ENCODE assay signal across 8 cellular contexts in genomic region chr16:30557950-30558788, GRCh38. TPM values are rescaled to one million over a fixed set of nuclear protein-coding genes. Genes with fewer than 3 reads are reported as not detected.
DNase-seq lines count a peak whose midpoint lies in the region; ATAC-seq, FAIRE-seq and TF ChIP-seq lines count a peak whose summit lies in the region.

Gene ZNF764, minus strand, starts transcription at chr16:30558374. Its CDS starts 192 bp downstream, at chr16:30558182.

- TF ChIP-seq POLR2A in GM12891 (IDR thresholded peaks at IDR 0.05; ENCODE audit: low read depth, low read length) (peak; percentile 64; the same call in 1 of the 2 replicates), adrenal gland (IDR thresholded peaks at IDR 0.05) (peak; percentile 37 to 70), heart left ventricle (IDR thresholded peaks at IDR 0.05) (peak in 1 of 2 donors; percentile 58)

- H3K4me3 ChIP-seq in adrenal gland (peak within 1 kb of the TSS; percentile 83 to 91 (median 88)), heart left ventricle (peak within 1 kb of the TSS; percentile 63 to 98 (median 77)), upper lobe of right lung (peak within 1 kb of the TSS; percentile 91)

- FAIRE-seq in GM12891 (lab: Jason Lieb, UNC): peak; percentile 93

- H3K36me3 ChIP-seq in adrenal gland (replicated peaks in 1 of 2) (peaks cover 0 to 29% of the 10 kb centered on the region in 2 donors), heart left ventricle (peaks cover 0 to 31% (median 21%) of the 10 kb centered on the region in 9 donors), upper lobe of right lung (peaks cover 26% of the 10 kb centered on the region)

- ATAC-seq in HG02840 (IDR thresholded peaks at IDR 0.05; ENCODE audit: low FRiP score, unreplicated experiment): peak; percentile 75
- peak; percentile 96 to 98 (median 98) for ATAC-seq in heart left ventricle
- ATAC-seq in upper lobe of right lung: peak; percentile 97

- H3K9me3 ChIP-seq in adrenal gland (replicated peaks in 1 of 3): no peaks in the 10 kb centered on the region
- H3K9me3 ChIP-seq in heart left ventricle: no peaks in the 10 kb centered on the region
- no peaks in the 10 kb centered on the region for H3K9me3 ChIP-seq in upper lobe of right lung

- H3K27me3 ChIP-seq in adrenal gland: no peaks in the 10 kb centered on the region
- H3K27me3 ChIP-seq in heart left ventricle: no peaks in the 10 kb centered on the region
- H3K27me3 ChIP-seq in upper lobe of right lung: no peaks in the 10 kb centered on the region

- peaks cover 14 to 20% of the 10 kb centered on the region in 2 donors for H3K4me1 ChIP-seq in adrenal gland (replicated peaks in 1 of 2)
- peaks cover 0 to 67% (median 31%) of the 10 kb centered on the region in 12 donors for H3K4me1 ChIP-seq in heart left ventricle
- H3K4me1 ChIP-seq in upper lobe of right lung: peaks cover 8% of the 10 kb centered on the region

- WGBS in adrenal gland, 4 donors: 0% methylated on average over 8 to 75 of the region's 75 CpGs
- 0 to 1% (median 0%) methylated on average over 43 to 75 of the region's 75 CpGs for WGBS in heart left ventricle, 4 donors

- intact Hi-C loops in adrenal gland (cut with DNase I): no loop called here
- intact Hi-C loops in heart left ventricle (cut with DNase I): loop anchor here (1.0 to 2.0 kb wide), 7 partner anchors 15 to 92 kb away; partner anchors contain the start of genes ZNF747 (in 6 of the 10), PRR14 (in 1 of the 10) and ZNF785 (in 1 of the 10)
- intact Hi-C loops in posterior cingulate gyrus (cut with DNase I): loop anchor here (1.0 to 2.0 kb wide), 3 partner anchors 14 to 31 kb away; partner anchors contain the start of gene ZNF768
- intact Hi-C loops in upper lobe of right lung (cut with DNase I): no loop called here

- DNase-seq in GM12891 (ENCODE audit: insufficient read length, low spot score) (peak; percentile 92), NCI-H146 (lab: John Stamatoyannopoulos, UW) (peak; percentile 99), T-helper 1 cell (peak; percentile 92 to 98 (median 95)), adrenal gland (peak; percentile 98 to 99 (median 99)), heart left ventricle (peak; percentile 98 to 99 (median 98)), posterior cingulate gyrus (peak; percentile 98 to 100 (median 98)), upper lobe of right lung (peak; percentile 98)

- H3K27ac ChIP-seq in adrenal gland: peak within 1 kb of the TSS; percentile 93 to 97 (median 96)
- peak within 1 kb of the TSS; percentile 86 to 99 (median 94) for H3K27ac ChIP-seq in heart left ventricle
- H3K27ac ChIP-seq in upper lobe of right lung: peak within 1 kb of the TSS; percentile 94

- TF ChIP-seq CTCF in adrenal gland (IDR thresholded peaks at IDR 0.05): peak in 2 of 6 experiments; percentile 1 to 4
- peak in 2 of 12 donors; percentile 6 to 20 for TF ChIP-seq CTCF in heart left ventricle (IDR thresholded peaks at IDR 0.05)
- peak; percentile 4 for TF ChIP-seq CTCF in upper lobe of right lung (IDR thresholded peaks at IDR 0.05)

TF ChIP-seq in GM12891, 5 proteins besides CTCF, POLR2A, EP300 and RAD21:
- TF ChIP-seq POU2F2 (IDR thresholded peaks at IDR 0.05; ENCODE audit: low read depth, low read length): no peak
- 0 out of 2 replicates have a peak, but pooled peaks have one; percentile 42 for TF ChIP-seq TAF1 (IDR thresholded peaks at IDR 0.05; ENCODE audit: low read depth, low read length)
- TF ChIP-seq PAX5 (IDR thresholded peaks at IDR 0.05; ENCODE audit: insufficient read depth, low read length, severe bottlenecking): no peak
- no peak for TF ChIP-seq POLR2AphosphoS5 (IDR thresholded peaks at IDR 0.05; ENCODE audit: low read depth, low read length)
- no peak for TF ChIP-seq SPI1 (IDR thresholded peaks at IDR 0.05; ENCODE audit: low read depth, low read length)

RNA-seq across cellular contexts. Expression of gene ZNF764, which starts in this region (rescaled TPM):
- polyA plus RNA-seq in GM12891 (2012; ENCODE audit: low read depth, missing spikeins): 4.2 TPM
- total RNA-seq in adrenal gland: 10 to 100 TPM in 3 of 8 donors, 1 to 10 TPM in 5; 5.1 to 15.0 (median 9.8) TPM
- 1 to 10 TPM; 3.6 to 9.7 (median 5.9) TPM for polyA plus RNA-seq in adrenal gland
- 10 to 100 TPM in 6 of 9 donors, 1 to 10 TPM in 3; 8.5 to 17.2 (median 12.3) TPM for total RNA-seq in heart left ventricle
- polyA plus RNA-seq in heart left ventricle: 1 to 10 TPM; 7.4 to 8.7 TPM
- total RNA-seq in upper lobe of right lung: 10.6 TPM

Comparison
In these comparisons a context has a peak if more than half of its experiments do, and no peak if none do; other contexts are left out.
1. Peak in every context shown above with its lines: DNase-seq, ATAC-seq, H3K4me3 ChIP-seq and H3K27ac ChIP-seq.
2. intact Hi-C loops: an anchor here in heart left ventricle (1.0 to 2.0 kb wide) and posterior cingulate gyrus (1.0 to 2.0 kb wide); none called in adrenal gland and upper lobe of right lung.